In genomic region chr3:115982629-115983028, GRCh38 we compare ENCODE assay signal across 14 cellular contexts.
A peak's percentile ranks its signal among the peaks of the same experiment; 100 is the strongest.
DNase-seq lines count a peak whose midpoint lies in the region; ATAC-seq lines count a peak whose summit lies in the region.
"Had no signal": no experiment of that assay in that cellular context is flagged by ENCODE, and none has a peak within 500 bp of the region (broad histone marks: within the 10 kb centered on the region; RNA-seq: fewer than 3 reads in every experiment).

No MANE protein-coding gene starts in this region.

- DNase-seq in memory B cell (ENCODE audit: low spot score in 2 of 2): no peak
- DNase-seq: CD4-positive, alpha-beta memory T cell; DND-41; GDM1; HCEC 1CT; NCI-H1092; PC-3 had no signal

- peak overlapping the region; percentile 51 for H3K27ac Mint-ChIP-seq in memory B cell
- H3K27ac Mint-ChIP-seq: B cell; CD4-positive, alpha-beta memory T cell had no signal

- H3K27me3 Mint-ChIP-seq in memory B cell: peaks cover 6% of the 10 kb centered on the region
- H3K27me3 Mint-ChIP-seq: B cell had no signal

- ATAC-seq in GM18867 (IDR thresholded peaks at IDR 0.05; ENCODE audit: unreplicated experiment): peak; percentile 41
- peak; percentile 41 for ATAC-seq in HG02870 (IDR thresholded peaks at IDR 0.05; ENCODE audit: unreplicated experiment)
- peak; percentile 46 for ATAC-seq in HG03571 (IDR thresholded peaks at IDR 0.05; ENCODE audit: unreplicated experiment)
- peak; percentile 63 for ATAC-seq in memory B cell (ENCODE audit: low read depth)
- no peak for ATAC-seq in GM18861 (IDR thresholded peaks at IDR 0.05; ENCODE audit: unreplicated experiment)
- no peak for ATAC-seq in HG02759 (IDR thresholded peaks at IDR 0.05; ENCODE audit: unreplicated experiment)
- ATAC-seq in GM19023 (IDR thresholded peaks at IDR 0.05; ENCODE audit: unreplicated experiment): no peak
- ATAC-seq: PC-3 had no signal

- peak overlapping the region; percentile 43 for H3K4me3 Mint-ChIP-seq in memory B cell
- H3K4me3 Mint-ChIP-seq: B cell; CD4-positive, alpha-beta memory T cell had no signal

- H3K4me1 Mint-ChIP-seq in memory B cell: peaks cover 4% of the 10 kb centered on the region

- no peaks in the 10 kb centered on the region for H3K36me3 Mint-ChIP-seq in memory B cell
- H3K36me3 Mint-ChIP-seq: CD4-positive, alpha-beta memory T cell had no signal

- peaks cover 2% of the 10 kb centered on the region for H3K9me3 Mint-ChIP-seq in memory B cell

Comparison
In these comparisons a context has a peak if more than half of its experiments do, and no peak if none do; other contexts are left out.
1. ATAC-seq: peak in GM18867 (single experiment), HG02870 (single experiment), HG03571 (single experiment) and memory B cell (single experiment); none in GM18861 (single experiment), HG02759 (single experiment) and GM19023 (single experiment).